ENCODE assay signal across 28 cellular contexts in genomic region chr9:124348831-124349230, GRCh38.
DNase-seq lines count a peak whose midpoint lies in the region; ATAC-seq, FAIRE-seq and TF ChIP-seq lines count a peak whose summit lies in the region.
"Had no signal": no experiment of that assay in that cellular context is flagged by ENCODE, and none has a peak within 500 bp of the region (broad histone marks: within the 10 kb centered on the region; RNA-seq: fewer than 3 reads in every experiment).

No MANE protein-coding gene starts in this region.

- TF ChIP-seq RAD21 in HepG2 (CRISPR knock-in tag; IDR thresholded peaks at IDR 0.05): no peak

- no peak overlapping the region for H2AFZ ChIP-seq in HepG2 (ENCODE audit: low read length)

- POLR2A ChIA-PET in HepG2 (lab: Yijun Ruan, JAX): no interaction called here

- in situ Hi-C loops in HepG2 (cut with HindIII; ENCODE audit: extremely low pct_ligation_motif_present, low pct_unique_long_range_greater_than_20kb): no loop called here

- H3K9ac ChIP-seq in HepG2 (ENCODE audit: insufficient read depth, low read depth, low read length): no peak overlapping the region

- peak overlapping the region; percentile 7 to 63 (median 42) for H3K27ac Mint-ChIP-seq in IgD-negative memory B cell
- H3K27ac Mint-ChIP-seq: CD8-positive, alpha-beta memory T cell had no signal

- H4K20me1 ChIP-seq in HepG2 (ENCODE audit: insufficient read depth, low read length): no peaks in the 10 kb centered on the region

- H3K9me3 ChIP-seq in HepG2 (ENCODE audit: low read length) (no peaks in the 10 kb centered on the region), spleen (no peaks in the 10 kb centered on the region)
- H3K9me3 ChIP-seq: colonic mucosa, ovary, tibial nerve had no signal

- intact Hi-C loops in HepG2 (cut with micrococcal nuclease; ENCODE audit: unreplicated experiment): no loop called here
- intact Hi-C loops in spleen (cut with DNase I; ENCODE audit: low total_unique reads): no loop called here

- H3K36me3 ChIP-seq in HepG2 (replicated peaks in 1 of 2; ENCODE audit: control insufficient read depth in 1 of 2, insufficient read depth in 2 of 2, low read length in 2 of 2) (peaks cover 50 to 92% of the 10 kb centered on the region in 2 experiments), spleen (peaks cover 2 to 100% (median 98%) of the 10 kb centered on the region in 6 donors)
- H3K36me3 ChIP-seq: ovary had no signal

- no TSS peak for BruUV-seq in HepG2 (replicated peaks; lab: Mats Ljungman, UMichigan)

- H3K4me1 Mint-ChIP-seq in IgD-negative memory B cell: peaks cover 0 to 1% (median 0%) of the 10 kb centered on the region in 3 donors
- H3K4me1 Mint-ChIP-seq: CD8-positive, alpha-beta memory T cell; stimulated activated naive CD8-positive, alpha-beta T cell treated with anti-CD3 and anti-CD28 coated beads, Interleukin-15, amount 100 ng/mL, for 72 hours had no signal

- H3K4me3 ChIP-seq in HepG2 (replicated peaks in 1 of 3; ENCODE audit: insufficient read depth in 1 of 3, low read depth in 2 of 3, low read length in 3 of 3) (no peak overlapping the region), spleen (no peak overlapping the region)
- H3K4me3 ChIP-seq: colonic mucosa, ovary, tibial nerve had no signal

- no peak for FAIRE-seq in HepG2 (lab: Jason Lieb, UNC)

- TF ChIP-seq POLR2A in HepG2 (IDR thresholded peaks at IDR 0.05; ENCODE audit: insufficient read depth in 1 of 2, low read depth in 2 of 2, low read length in 2 of 2): 0 out of 4 replicates have a peak, but pooled peaks of 1 of the 2 experiments have one; percentile 16
- TF ChIP-seq POLR2A in spleen (IDR thresholded peaks at IDR 0.05): no peak

- no peak overlapping the region for H3K4me3 Mint-ChIP-seq in IgD-negative memory B cell
- H3K4me3 Mint-ChIP-seq: CD8-positive, alpha-beta memory T cell; effector memory CD8-positive, alpha-beta T cell; stimulated activated naive CD8-positive, alpha-beta T cell treated with anti-CD3 and anti-CD28 coated beads, Interleukin-15, amount 100 ng/mL, for 72 hours had no signal

- H3K27ac ChIP-seq in HepG2 (ENCODE audit: extremely low read length, insufficient read depth, low read length): no peak overlapping the region
- no peak overlapping the region for H3K27ac ChIP-seq in spleen
- H3K27ac ChIP-seq: colonic mucosa, ovary, tibial nerve, WERI-Rb-1 had no signal

- peaks cover 14% of the 10 kb centered on the region for H3K4me1 ChIP-seq in HepG2 (ENCODE audit: insufficient read depth, low read length)
- peaks cover 0 to 10% (median 3%) of the 10 kb centered on the region in 6 donors for H3K4me1 ChIP-seq in spleen
- H3K4me1 ChIP-seq: colonic mucosa had no signal

- WGBS in HepG2 (ENCODE audit: low lambda C conversion rate): 97% methylated on average over 9 of the region's 12 CpGs
- 86 to 94% (median 89%) methylated on average over 12 of the region's 12 CpGs for WGBS in spleen, 5 donors

- H3K36me3 Mint-ChIP-seq in IgD-negative memory B cell: no peaks in the 10 kb centered on the region

- no peak overlapping the region for H3K4me2 ChIP-seq in HepG2 (ENCODE audit: low read depth, low read length)

- no peaks in the 10 kb centered on the region for H3K79me2 ChIP-seq in HepG2 (ENCODE audit: insufficient read depth, low read length)

- no peaks in the 10 kb centered on the region for H3K9me3 Mint-ChIP-seq in IgD-negative memory B cell
- H3K9me3 Mint-ChIP-seq: CD8-positive, alpha-beta memory T cell; effector memory CD8-positive, alpha-beta T cell; stimulated activated naive CD8-positive, alpha-beta T cell treated with anti-CD3 and anti-CD28 coated beads, Interleukin-15, amount 100 ng/mL, for 72 hours had no signal

- ATAC-seq in HepG2: no peak
- ATAC-seq: effector memory CD8-positive, alpha-beta T cell; left colon; right cardiac atrium; stimulated activated naive CD8-positive, alpha-beta T cell treated with anti-CD3 and anti-CD28 coated beads, Interleukin-15, amount 100 ng/mL, for 72 hours had no signal

- DNase-seq in activated T-cell treated with anti-CD3 and anti-CD28 coated beads, Interleukin-2, amount 50 U/mL, for 1 hour: peak; percentile 12
- DNase-seq in activated T-cell treated with anti-CD3 and anti-CD28 coated beads, Interleukin-2, amount 50 U/mL, for 48 hours: no peak
- DNase-seq in HepG2 (ENCODE audit: low spot score): no peak
- peak; percentile 72 for DNase-seq in spleen
- no peak for DNase-seq in GOT3 (lab: John Stamatoyannopoulos, UW)
- no peak for DNase-seq in NCI-H1930 (lab: John Stamatoyannopoulos, UW)
- no peak for DNase-seq in hepatic stellate cell (ENCODE audit: low spot score)
- DNase-seq: 8988T; activated CD8-positive, alpha-beta memory T cell treated with anti-CD3 and anti-CD28 coated beads, Interleukin-2, amount 50 U/mL, for 4 hours; activated gamma-delta T cell treated with Interleukin-2 at 50 U/mL for 16 hours; AML-193; CD8-positive, alpha-beta memory T cell; colonic mucosa; DMS153; effector memory CD8-positive, alpha-beta T cell; foreskin fibroblast; HCEC 1CT; left colon; mesendoderm; NCI-H1092; NCI-H187 treated with DMSO at 0.1 percent for 48 hours; stimulated activated naive CD8-positive, alpha-beta T cell treated with anti-CD3 and anti-CD28 coated beads, Interleukin-15, amount 100 ng/mL, for 72 hours; T-helper 9 cell; WERI-Rb-1 had no signal

- H3K27me3 Mint-ChIP-seq in IgD-negative memory B cell: no peaks in the 10 kb centered on the region
- H3K27me3 Mint-ChIP-seq: effector memory CD8-positive, alpha-beta T cell; stimulated activated naive CD8-positive, alpha-beta T cell treated with anti-CD3 and anti-CD28 coated beads, Interleukin-15, amount 100 ng/mL, for 72 hours had no signal

- H3K27me3 ChIP-seq in HepG2 (ENCODE audit: control insufficient read depth in 1 of 2, insufficient read depth in 2 of 2, low read length in 2 of 2) (no peaks in the 10 kb centered on the region), spleen (replicated peaks in 1 of 7) (no peaks in the 10 kb centered on the region)
- H3K27me3 ChIP-seq: colonic mucosa, ovary, tibial nerve had no signal

- TF ChIP-seq EP300 in HepG2 (IDR thresholded peaks at IDR 0.05; ENCODE audit: low read depth in 2 of 2, low read length in 2 of 2): no peak
- no peak for TF ChIP-seq EP300 in HepG2 (CRISPR knock-in tag; IDR thresholded peaks at IDR 0.05; ENCODE audit: borderline replicate concordance)

- TF ChIP-seq CTCF in HepG2 (CRISPR knock-in tag; IDR thresholded peaks at IDR 0.05): no peak
- no peak for TF ChIP-seq CTCF in spleen (IDR thresholded peaks at IDR 0.05 in 8 of 11, conservative IDR thresholded peaks at IDR 0.05 in 3 of 11)

- CTCF ChIA-PET in HepG2 (lab: Yijun Ruan, JAX; ENCODE audit: low intra/inter-chr PET ratio, low total read pairs): no interaction called here

TF ChIP-seq in HepG2, 621 proteins besides CTCF, POLR2A, EP300 and RAD21:
- TF ChIP-seq RBM22 (optimal IDR thresholded peaks at IDR 0.05; ENCODE audit: low read length): peak; percentile 6
- TF ChIP-seq HOXA3 (CRISPR knock-in tag; IDR thresholded peaks at IDR 0.05): no peak
- peak; percentile 83 for TF ChIP-seq AGO2 (optimal IDR thresholded peaks at IDR 0.05; ENCODE audit: low read depth, low read length)

Comparison
In these comparisons a context has a peak if more than half of its experiments do, and no peak if none do; other contexts are left out.
1. DNase-seq: peak in activated T-cell treated with anti-CD3 and anti-CD28 coated beads, Interleukin-2, amount 50 U/mL, for 1 hour (single experiment) and spleen (single experiment); none in activated T-cell treated with anti-CD3 and anti-CD28 coated beads, Interleukin-2, amount 50 U/mL, for 48 hours (0 of 2), HepG2 (single experiment), GOT3 (single experiment), NCI-H1930 (0 of 2) and hepatic stellate cell (single experiment).